In genomic region chr15:65773386-65774111, GRCh38 we compare ENCODE assay signal across 12 cellular contexts. TPM values are rescaled to one million over a fixed set of nuclear protein-coding genes. Genes with fewer than 3 reads are reported as not detected.
DNase-seq lines count a peak whose midpoint lies in the region; ATAC-seq and TF ChIP-seq lines count a peak whose summit lies in the region.
"Had no signal": no experiment of that assay in that cellular context is flagged by ENCODE, and none has a peak within 500 bp of the region (broad histone marks: within the 10 kb centered on the region; RNA-seq: fewer than 3 reads in every experiment).

No MANE protein-coding gene starts in this region.

- H3K27ac ChIP-seq in OCI-LY7 (ENCODE audit: low read depth, low read length, poor library complexity, severe bottlenecking) (peak overlapping the region; percentile 56), gastrocnemius medialis (no peak overlapping the region)
- no peak overlapping the region for H3K27ac ChIP-seq in naive thymus-derived CD4-positive, alpha-beta T cell (ENCODE audit: low read depth, low read length)
- H3K27ac ChIP-seq: stomach had no signal

- peaks cover 8 to 35% (median 30%) of the 10 kb centered on the region in 5 donors for H3K36me3 Mint-ChIP-seq in naive thymus-derived CD4-positive, alpha-beta T cell

- CTCF ChIA-PET in OCI-LY7 (lab: Charles Lee; ENCODE audit: unreplicated experiment): no interaction called here
- CTCF ChIA-PET in naive thymus-derived CD4-positive, alpha-beta T cell (lab: Charles Lee): interaction anchor here (0.6 kb wide), 1 partner anchor 78 kb away, joined by 3 read pairs; no protein-coding TSS in a partner anchor

- peaks cover 13% of the 10 kb centered on the region; the same call in 1 of the 2 replicates for H4K20me1 ChIP-seq in OCI-LY7 (ENCODE audit: insufficient read depth, low read length)

- in situ Hi-C loops in GM13977 (cut with MboI; ENCODE audit: low pct_unique_long_range_greater_than_20kb, low sequenced_read_pairs, unreplicated experiment) (no loop called here), gastrocnemius medialis (cut with MboI; ENCODE audit: low sequenced_read_pairs in 4 of 4) (no loop called here)

- H3K4me1 Mint-ChIP-seq in naive thymus-derived CD4-positive, alpha-beta T cell: peaks cover 30 to 74% (median 50%) of the 10 kb centered on the region in 7 donors

- peak; percentile 60 for ATAC-seq in GM21515 (IDR thresholded peaks at IDR 0.05; ENCODE audit: unreplicated experiment)
- peak; percentile 19 for ATAC-seq in naive thymus-derived CD4-positive, alpha-beta T cell
- no peak for ATAC-seq in GM18873 (IDR thresholded peaks at IDR 0.05; ENCODE audit: low FRiP score, unreplicated experiment)
- ATAC-seq in gastrocnemius medialis: no peak

- H3K4me3 Mint-ChIP-seq in naive thymus-derived CD4-positive, alpha-beta T cell: peak overlapping the region in 8 of 10 donors; percentile 1 to 59 (median 26)

- TF ChIP-seq CTCF in GM13977 (IDR thresholded peaks at IDR 0.05; ENCODE audit: extremely low read depth, insufficient read depth, missing control alignments) (no peak), OCI-LY7 (conservative IDR thresholded peaks at IDR 0.05; ENCODE audit: low read length) (no peak), gastrocnemius medialis (IDR thresholded peaks at IDR 0.05 in 4 of 5, conservative IDR thresholded peaks at IDR 0.05 in 1 of 5) (no peak)

- no TSS peak for BruUV-seq in OCI-LY7 (replicated peaks; lab: Mats Ljungman, UMichigan)

- H3K9me3 ChIP-seq in OCI-LY7 (ENCODE audit: low read length) (no peaks in the 10 kb centered on the region), gastrocnemius medialis (no peaks in the 10 kb centered on the region)
- no peaks in the 10 kb centered on the region for H3K9me3 ChIP-seq in naive thymus-derived CD4-positive, alpha-beta T cell (ENCODE audit: control insufficient read depth in 2 of 3, low read length in 3 of 3)
- H3K9me3 ChIP-seq: stomach had no signal

- no peak overlapping the region for H2AFZ ChIP-seq in OCI-LY7 (ENCODE audit: low read length)

- no peaks in the 10 kb centered on the region for H3K27me3 ChIP-seq in naive thymus-derived CD4-positive, alpha-beta T cell (ENCODE audit: control insufficient read depth in 2 of 2, insufficient read depth in 2 of 2, low read length in 2 of 2)
- H3K27me3 ChIP-seq in gastrocnemius medialis: no peaks in the 10 kb centered on the region
- H3K27me3 ChIP-seq: stomach had no signal

- no peak for TF ChIP-seq POLR2A in gastrocnemius medialis (IDR thresholded peaks at IDR 0.05)

- POLR2A ChIA-PET in OCI-LY7 (lab: Charles Lee): interaction anchor here (1.0 to 1.1 kb wide), 2 partner anchors 9 to 13 kb away, joined by 3 read pairs; no protein-coding TSS in a partner anchor
- POLR2A ChIA-PET in naive thymus-derived CD4-positive, alpha-beta T cell (lab: Charles Lee): no interaction called here

- intact Hi-C loops in OCI-LY7 (cut with micrococcal nuclease; ENCODE audit: unreplicated experiment): no loop called here
- intact Hi-C loops in naive thymus-derived CD4-positive, alpha-beta T cell (cut with micrococcal nuclease): no loop called here
- intact Hi-C loops in gastrocnemius medialis (cut with DNase I; ENCODE audit: low total_unique reads): no loop called here

- H3K4me2 ChIP-seq in OCI-LY7 (ENCODE audit: low read length): peak overlapping the region; percentile 45

- no peaks in the 10 kb centered on the region for H3K9me2 ChIP-seq in OCI-LY7 (ENCODE audit: insufficient read depth, low read length)

- peaks cover 24% of the 10 kb centered on the region; the same call in 1 of the 2 replicates for H3K36me3 ChIP-seq in OCI-LY7 (ENCODE audit: insufficient read depth, low read length)
- no peaks in the 10 kb centered on the region for H3K36me3 ChIP-seq in naive thymus-derived CD4-positive, alpha-beta T cell (ENCODE audit: control insufficient read depth in 2 of 3, insufficient read depth in 3 of 3, low read length in 3 of 3)
- no peaks in the 10 kb centered on the region for H3K36me3 ChIP-seq in gastrocnemius medialis
- H3K36me3 ChIP-seq: stomach had no signal

- DNase-seq in GM13977 (ENCODE audit: low spot score) (peak; percentile 39), OCI-LY7 (ENCODE audit: low spot score) (peak; percentile 45), NCI-H774 (lab: John Stamatoyannopoulos, UW) (no peak), NCI-H1417 treated with DMSO at 0.1 percent for 48 hours (lab: John Stamatoyannopoulos, UW) (no peak), gastrocnemius medialis (no peak)
- no peak for DNase-seq in naive thymus-derived CD4-positive, alpha-beta T cell
- DNase-seq: islet precursor cell, KBM-7, RPMI8226, stomach had no signal

- peak overlapping the region; percentile 1 for H3K4me3 ChIP-seq in OCI-LY7 (ENCODE audit: low read depth, low read length, poor library complexity, severe bottlenecking)
- H3K4me3 ChIP-seq in naive thymus-derived CD4-positive, alpha-beta T cell (ENCODE audit: low read length): no peak overlapping the region
- no peak overlapping the region for H3K4me3 ChIP-seq in gastrocnemius medialis
- H3K4me3 ChIP-seq: stomach had no signal

- H3K4me1 ChIP-seq in OCI-LY7 (ENCODE audit: insufficient read depth, low read length, poor library complexity, severe bottlenecking) (peaks cover 68% of the 10 kb centered on the region), gastrocnemius medialis (peaks cover 0 to 3% of the 10 kb centered on the region in 2 donors)
- peaks cover 12 to 17% of the 10 kb centered on the region in 2 donors for H3K4me1 ChIP-seq in naive thymus-derived CD4-positive, alpha-beta T cell (ENCODE audit: control insufficient read depth in 2 of 2, insufficient read depth in 2 of 2, low read length in 2 of 2)

- peaks cover 0 to 7% (median 0%) of the 10 kb centered on the region in 11 donors for H3K9me3 Mint-ChIP-seq in naive thymus-derived CD4-positive, alpha-beta T cell

- H3K27ac Mint-ChIP-seq in naive thymus-derived CD4-positive, alpha-beta T cell: peak overlapping the region in 6 of 9 donors; percentile 9 to 85 (median 14)

- H3K27me3 Mint-ChIP-seq in naive thymus-derived CD4-positive, alpha-beta T cell: no peaks in the 10 kb centered on the region

- H3K79me2 ChIP-seq in OCI-LY7 (ENCODE audit: insufficient read depth, low read depth, low read length): peaks cover 96% of the 10 kb centered on the region

RNA-seq across cellular contexts. Expression of gene DENND4A, which starts 18.5 kb away (rescaled TPM):
- 42.7 and 47.9 TPM in 2 replicates for total RNA-seq in OCI-LY7 (2014; rRNA removed; shearing (Covaris generic))
- total RNA-seq in OCI-LY7 (2022): 86.5 and 96.3 TPM in 2 replicates
- 10 to 100 TPM; 40.0 to 67.9 (median 64.6) TPM for total RNA-seq in naive thymus-derived CD4-positive, alpha-beta T cell
- polyA plus RNA-seq in naive thymus-derived CD4-positive, alpha-beta T cell: 10 to 100 TPM; 14.1 to 14.9 TPM
- total RNA-seq in gastrocnemius medialis: 10 to 100 TPM; 24.4 to 46.4 (median 33.1) TPM

Comparison
In these comparisons a context has a peak if more than half of its experiments do, and no peak if none do; other contexts are left out.
1. DNase-seq: peak in GM13977 (single experiment) and OCI-LY7 (single experiment); none in naive thymus-derived CD4-positive, alpha-beta T cell (0 of 9), NCI-H774 (single experiment), NCI-H1417 treated with DMSO at 0.1 percent for 48 hours (single experiment) and gastrocnemius medialis (0 of 2).
2. ATAC-seq: peak in GM21515 (single experiment) and naive thymus-derived CD4-positive, alpha-beta T cell (single experiment); none in GM18873 (single experiment) and gastrocnemius medialis (0 of 2).